7 cellular contexts compared by ENCODE assay signal in the genomic region with DNA sequence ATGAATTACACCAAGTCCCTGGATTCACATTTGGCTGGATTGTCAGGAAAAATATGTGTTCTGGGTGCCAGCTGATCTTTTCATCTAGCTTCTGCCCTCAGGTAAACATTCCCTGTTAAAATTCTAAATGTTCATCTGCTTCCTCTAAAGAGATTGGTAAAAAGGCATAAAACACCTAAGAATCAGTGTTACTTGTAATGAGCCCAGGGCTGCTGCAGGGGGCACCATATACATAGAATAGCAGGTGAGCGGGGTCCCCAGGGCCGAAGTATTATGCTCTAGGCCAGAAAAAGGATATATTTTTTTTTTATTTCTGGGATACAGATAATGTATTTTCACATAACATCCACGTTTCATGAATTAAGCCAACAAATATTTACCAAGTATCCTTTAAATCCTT. TPM values are rescaled to one million over a fixed set of nuclear protein-coding genes. Genes with fewer than 3 reads are reported as not detected.
DNase-seq lines count a peak whose midpoint lies in the region; ATAC-seq and TF ChIP-seq lines count a peak whose summit lies in the region.
"Not testable (repeated sequence)": the region's sequence is repeated elsewhere in the genome, so short reads cannot be mapped to it uniquely, and the experiment has no call there.

No MANE protein-coding gene starts in this region.

- H3K27me3 Mint-ChIP-seq in neural progenitor cell (ENCODE audit: insufficient read depth, low read depth): not testable (repeated sequence)

- H3K9ac ChIP-seq in HCT116 (ENCODE audit: low read length); neural progenitor cell: not testable (repeated sequence)

- DNase-seq in DMS53 (lab: John Stamatoyannopoulos, UW) (peak; percentile 44), NCI-H69 (lab: John Stamatoyannopoulos, UW) (peak; percentile 14)
- DNase-seq in HCT116 (ENCODE audit: low read depth, low spot score); cardiac fibroblast (ENCODE audit: low read depth in 2 of 2); foreskin keratinocyte; neural progenitor cell (ENCODE audit: low spot score): not testable (repeated sequence)

- not testable (repeated sequence) for TF ChIP-seq POLR2A in HCT116 (IDR thresholded peaks at IDR 0.05; ENCODE audit: borderline replicate concordance, extremely low read depth, insufficient read depth, insufficient read length)

- intact Hi-C loops in HCT116 (cut with micrococcal nuclease): not testable (repeated sequence)

- H3K4me3 ChIP-seq in HCT116 (replicated peaks in 1 of 2; ENCODE audit: low read depth in 1 of 2, low read length in 2 of 2); cardiac fibroblast (replicated peaks in 1 of 2; ENCODE audit: low read depth in 2 of 2, low read length in 2 of 2); neural progenitor cell: not testable (repeated sequence)

- not testable (repeated sequence) for H3K4me1 ChIP-seq in HCT116 (ENCODE audit: control insufficient read depth in 1 of 2, insufficient read depth in 2 of 2, low read length in 2 of 2); foreskin keratinocyte; neural progenitor cell

- H3K27ac Mint-ChIP-seq in neural progenitor cell: not testable (repeated sequence)

- POLR2A ChIA-PET in HCT116 (lab: Charles Lee): not testable (repeated sequence)

- CTCF ChIA-PET in HCT116 (lab: Charles Lee): not testable (repeated sequence)

- not testable (repeated sequence) for H3K36me3 ChIP-seq in HCT116 (ENCODE audit: control insufficient read depth in 1 of 2, insufficient read depth in 2 of 2, low read length in 2 of 2); neural progenitor cell

- BruUV-seq in HCT116 (replicated peaks; lab: Mats Ljungman, UMichigan): not testable (repeated sequence)

- not testable (repeated sequence) for H3K9me3 Mint-ChIP-seq in neural progenitor cell

- H3K36me3 Mint-ChIP-seq in neural progenitor cell: not testable (repeated sequence)

- H3K27ac ChIP-seq in HCT116 (ENCODE audit: low read depth, low read length); VCaP; foreskin keratinocyte; neural progenitor cell: not testable (repeated sequence)

- not testable (repeated sequence) for H4K20me1 ChIP-seq in HCT116 (ENCODE audit: insufficient read depth); neural progenitor cell (ENCODE audit: low read depth)

- not testable (repeated sequence) for H3K27me3 ChIP-seq in HCT116 (ENCODE audit: insufficient read depth, low read length); foreskin keratinocyte; neural progenitor cell

- RAD21 ChIA-PET in HCT116 (lab: Charles Lee; ENCODE audit: low non-redundant PET in 1 of 2, low total read pairs in 2 of 2, uncharacterized antibody in 2 of 2, unreplicated experiment in 2 of 2): not testable (repeated sequence)

- not testable (repeated sequence) for H2AFZ ChIP-seq in HCT116 (ENCODE audit: low read depth, low read length, poor library complexity, severe bottlenecking); neural progenitor cell (replicated peaks)

- H3K9me3 ChIP-seq in HCT116 (ENCODE audit: control insufficient read depth in 1 of 2, insufficient read depth in 1 of 2, low read depth in 1 of 2, low read length in 2 of 2); neural progenitor cell (ENCODE audit: low read depth): not testable (repeated sequence)

- TF ChIP-seq CTCF in HCT116 (IDR thresholded peaks at IDR 0.05 in 2 of 3, conservative IDR thresholded peaks at IDR 0.05 in 1 of 3; ENCODE audit: borderline replicate concordance in 1 of 3, insufficient read depth in 1 of 3, low read depth in 2 of 3, low read length in 2 of 3): peak in 2 of 3 experiments; percentile 32 to 39; a peak in 4 of 6 replicates
- peak; percentile 25 for TF ChIP-seq CTCF in VCaP (conservative IDR thresholded peaks at IDR 0.05)
- peak; percentile 31 for TF ChIP-seq CTCF in cardiac fibroblast (IDR thresholded peaks at IDR 0.05; ENCODE audit: low read depth, low read length)
- peak; percentile 51 for TF ChIP-seq CTCF in foreskin keratinocyte (conservative IDR thresholded peaks at IDR 0.05)
- TF ChIP-seq CTCF in neural progenitor cell (IDR thresholded peaks at IDR 0.05): peak; percentile 66

- not testable (repeated sequence) for H3K4me2 ChIP-seq in HCT116 (ENCODE audit: low read length); neural progenitor cell

- TF ChIP-seq RAD21 in HCT116 (IDR thresholded peaks at IDR 0.05; ENCODE audit: low read depth): peak; percentile 27; the same call in 1 of the 2 replicates

- peak; percentile 42 for ATAC-seq in HCT116
- not testable (repeated sequence) for ATAC-seq in foreskin keratinocyte

- H3K79me2 ChIP-seq in HCT116 (ENCODE audit: insufficient read depth, low read length); neural progenitor cell (ENCODE audit: low read depth): not testable (repeated sequence)

- not testable (repeated sequence) for H3K4me3 Mint-ChIP-seq in neural progenitor cell

- H3K9me2 ChIP-seq in HCT116 (ENCODE audit: insufficient read depth): not testable (repeated sequence)

- not testable (repeated sequence) for H3K4me1 Mint-ChIP-seq in neural progenitor cell

- H3F3A ChIP-seq in neural progenitor cell (ENCODE audit: low read depth): not testable (repeated sequence)

RNA-seq across cellular contexts. Expression of gene STEAP1B, which starts 4.5 kb away (rescaled TPM):
- total RNA-seq in HCT116 (2021; ENCODE audit: unreplicated experiment) (0.27 TPM), foreskin keratinocyte (3.1 and 15.4 TPM in 2 replicates), neural progenitor cell (ENCODE audit: low replicate concordance) (1.6 and 3.0 TPM in 2 replicates)
- 0.25 TPM in 1 of 2 replicates, not detected in the other for polyA plus RNA-seq in HCT116 (2012)
- 2.1 and 12.3 TPM in 2 replicates for polyA plus RNA-seq in foreskin keratinocyte
